ENCODE assay signal across 8 cellular contexts in genomic region chr17:32127156-32127897, GRCh38. TPM values are rescaled to one million over a fixed set of nuclear protein-coding genes. Genes with fewer than 3 reads are reported as not detected.
A peak's percentile ranks its signal among the peaks of the same experiment; 100 is the strongest.
DNase-seq lines count a peak whose midpoint lies in the region; ATAC-seq and TF ChIP-seq lines count a peak whose summit lies in the region.

No MANE protein-coding gene starts in this region.

- H3K4me1 ChIP-seq in DND-41 (ENCODE audit: insufficient read depth, low read length) = peaks cover 18% of the 10 kb centered on the region
- peaks cover 0 to 28% (median 0%) of the 10 kb centered on the region in 3 donors for H3K4me1 ChIP-seq in gastroesophageal sphincter
- H3K4me1 ChIP-seq in neutrophil (ENCODE audit: control insufficient read depth in 1 of 2, insufficient read depth in 1 of 2, low read depth in 1 of 2, low read length in 1 of 2) = peaks cover 5 to 14% of the 10 kb centered on the region in 2 experiments

- no peaks in the 10 kb centered on the region for H4K20me1 ChIP-seq in DND-41 (ENCODE audit: insufficient read depth, low read length)

- H2AFZ ChIP-seq in DND-41 (ENCODE audit: low read depth, low read length) = peak overlapping the region; percentile 87

- H3K9ac ChIP-seq in DND-41 (ENCODE audit: low read depth, low read length) = peak overlapping the region; percentile 54

- TF ChIP-seq CTCF in DND-41 (IDR thresholded peaks at IDR 0.05; ENCODE audit: borderline replicate concordance, extremely low read depth, low read length, poor library complexity, severe bottlenecking) (no peak), LNCaP clone FGC (IDR thresholded peaks at IDR 0.05; ENCODE audit: control insufficient read depth, extremely low read depth, insufficient read depth) (no peak), gastroesophageal sphincter (IDR thresholded peaks at IDR 0.05) (peak in 1 of 4 experiments; percentile 21), neutrophil (IDR thresholded peaks at IDR 0.05) (no peak)

- H3K4me3 ChIP-seq in DND-41 (ENCODE audit: low read depth in 1 of 2, low read length in 2 of 2) = peak overlapping the region; percentile 59 to 70
- H3K4me3 ChIP-seq in LNCaP clone FGC (ENCODE audit: low read depth, low read length) = peak overlapping the region; percentile 58
- H3K4me3 ChIP-seq in gastroesophageal sphincter = peak overlapping the region; percentile 62 to 97
- H3K4me3 ChIP-seq in neutrophil (ENCODE audit: low read depth in 1 of 2, low read length in 1 of 2) = peak overlapping the region; percentile 67 to 69

- ATAC-seq in DND-41 (ENCODE audit: insufficient read depth, low read depth) (peak; percentile 99), GM21825 (IDR thresholded peaks at IDR 0.05; ENCODE audit: unreplicated experiment) (peak; percentile 76), gastroesophageal sphincter (peak; percentile 95)

- peak overlapping the region; percentile 72 for H3K4me2 ChIP-seq in DND-41 (ENCODE audit: insufficient read depth, low read length)

- in situ Hi-C loops in SK-MEL-5 (cut with HindIII; ENCODE audit: low pct_unique_long_range_greater_than_20kb, low sequenced_read_pairs) = no loop called here

- peak; percentile 28 to 40 for TF ChIP-seq POLR2A in gastroesophageal sphincter (IDR thresholded peaks at IDR 0.05)

- DNase-seq in DND-41 (peak; percentile 86), LNCaP clone FGC (ENCODE audit: low read depth) (peak; percentile 31), SK-MEL-5 (ENCODE audit: low read depth, low spot score) (peak; percentile 65), superior temporal gyrus (ENCODE audit: extremely low spot score) (peak; percentile 83)
- peak; percentile 80 for DNase-seq in activated naive CD4-positive, alpha-beta T cell treated with Interleukin-2 at 50 U/mL for 16 hours

- H3K27me3 ChIP-seq in DND-41 (ENCODE audit: insufficient read depth, low read length, poor library complexity) = no peaks in the 10 kb centered on the region
- H3K27me3 ChIP-seq in gastroesophageal sphincter = no peaks in the 10 kb centered on the region
- no peaks in the 10 kb centered on the region for H3K27me3 ChIP-seq in neutrophil

- peak overlapping the region; percentile 79 for H3K27ac ChIP-seq in DND-41 (ENCODE audit: low read length)
- peak overlapping the region; percentile 86 to 92 (median 90) for H3K27ac ChIP-seq in gastroesophageal sphincter
- peak overlapping the region; percentile 75 for H3K27ac ChIP-seq in neutrophil

- H3K9me3 ChIP-seq in DND-41 (ENCODE audit: insufficient read depth, low read length, severe bottlenecking) (no peaks in the 10 kb centered on the region), gastroesophageal sphincter (no peaks in the 10 kb centered on the region), neutrophil (no peaks in the 10 kb centered on the region)

- H3K36me3 ChIP-seq in DND-41 (ENCODE audit: insufficient read depth, low read length) (no peaks in the 10 kb centered on the region), gastroesophageal sphincter (no peaks in the 10 kb centered on the region), neutrophil (no peaks in the 10 kb centered on the region)

- WGBS in gastroesophageal sphincter (ENCODE audit: low coverage in 1 of 2), 2 donors = 0% methylated on average over 6 of the region's 25 CpGs; no CpG with 5 or more reads in 1 of the 2 donors

- no peak for TF ChIP-seq EP300 in gastroesophageal sphincter (IDR thresholded peaks at IDR 0.05)

- no peaks in the 10 kb centered on the region for H3K79me2 ChIP-seq in DND-41 (ENCODE audit: insufficient read depth, low read length)

RNA-seq across cellular contexts. Expression of gene RHOT1, which starts 15.0 kb away (rescaled TPM):
- 58.9 and 62.2 TPM in 2 replicates for total RNA-seq in SK-MEL-5 (2014; rRNA removed; shearing (Covaris generic))
- polyA plus RNA-seq in SK-MEL-5 (2015; cell fraction: cytosol; rRNA removed) = 37.3 and 53.4 TPM in 2 replicates
- polyA plus RNA-seq in SK-MEL-5 (2015; cell fraction: nucleus; rRNA removed) = 35.4 and 36.8 TPM in 2 replicates
- total RNA-seq in gastroesophageal sphincter = 10 to 100 TPM; 34.4 to 58.3 (median 46.0) TPM

Comparison
In these comparisons a context has a peak if more than half of its experiments do, and no peak if none do; other contexts are left out.
1. Peak in every context shown above with its lines: DNase-seq, ATAC-seq, H3K4me3 ChIP-seq and H3K27ac ChIP-seq.
2. DNase-seq: peak in every context shown above with its lines; median percentile 86 in DND-41; 83 in superior temporal gyrus; 80 in activated naive CD4-positive, alpha-beta T cell treated with Interleukin-2 at 50 U/mL for 16 hours; 65 in SK-MEL-5; 31 in LNCaP clone FGC.